ENCODE assay signal across 9 cellular contexts in the genomic region with DNA sequence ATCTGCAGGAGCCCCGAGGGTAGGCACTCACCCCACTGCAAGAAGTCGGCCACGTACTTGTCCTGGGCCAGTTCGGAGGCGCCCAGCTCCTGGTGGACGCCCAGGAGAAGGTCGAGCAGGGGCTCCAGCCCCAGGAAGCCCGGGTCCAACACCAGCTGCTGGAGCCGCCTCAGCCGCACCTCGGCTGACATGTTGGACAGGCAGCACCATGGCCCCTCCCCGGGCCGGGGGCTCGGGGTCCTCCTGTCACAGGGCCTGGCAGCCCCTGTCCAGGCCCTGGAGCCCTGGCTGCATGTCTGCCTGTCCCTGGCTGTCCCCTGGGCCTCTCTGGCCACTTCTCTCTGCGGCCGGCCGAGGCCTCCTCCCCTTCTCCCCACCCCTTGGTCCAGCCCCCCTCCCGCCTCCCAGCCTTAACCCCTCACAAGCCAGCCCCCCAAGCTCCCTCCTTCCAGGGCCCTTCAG. TPM values are rescaled to one million over a fixed set of nuclear protein-coding genes. Genes with fewer than 3 reads are reported as not detected.
A peak's percentile ranks its signal among the peaks of the same experiment; 100 is the strongest.
DNase-seq lines count a peak whose midpoint lies in the region; ATAC-seq, FAIRE-seq and TF ChIP-seq lines count a peak whose summit lies in the region.
"Had no signal": no experiment of that assay in that cellular context is flagged by ENCODE, and none has a peak within 500 bp of the region (broad histone marks: within the 10 kb centered on the region; RNA-seq: fewer than 3 reads in every experiment).

Gene DMPK, minus strand, starts transcription at position 329 of the 462 bp plus-strand sequence. Its CDS starts 138 bp downstream, at position 191.

- TF ChIP-seq POLR2A in stomach (IDR thresholded peaks at IDR 0.05): no peak

- TF ChIP-seq EP300 in stomach (IDR thresholded peaks at IDR 0.05): no peak

- H3K4me1 Mint-ChIP-seq in stimulated activated effector memory CD8-positive, alpha-beta T cell treated with anti-CD3 and anti-CD28 coated beads, Interleukin-12 subunit alpha, Interleukin-12 subunit beta, amount 100 ng/mL, for 72 hours: peaks cover 26% of the 10 kb centered on the region

- no peaks in the 10 kb centered on the region for H3K9me3 Mint-ChIP-seq in stimulated activated effector memory CD8-positive, alpha-beta T cell treated with anti-CD3 and anti-CD28 coated beads, Interleukin-12 subunit alpha, Interleukin-12 subunit beta, amount 100 ng/mL, for 72 hours
- H3K9me3 Mint-ChIP-seq: T-helper 1 cell treated with Interleukin-12 subunit alpha and Interleukin-12 subunit beta and Interleukin-4 antibody, amounts not matched to agents 30 μg/mL and 1 μg/mL, for 36 hours had no signal

- H3K27ac ChIP-seq in kidney (ENCODE audit: low read depth in 2 of 2, low read length in 2 of 2) (peak within 1 kb of the TSS; percentile 51 to 61), stomach (peak within 1 kb of the TSS; percentile 55 to 88 (median 86))

- intact Hi-C loops in kidney (cut with DNase I) (no loop called here), stomach (cut with DNase I; ENCODE audit: low total_unique reads) (no loop called here), posterior cingulate gyrus (cut with DNase I) (no loop called here)

- H3K27me3 ChIP-seq in stomach: peaks cover 0 to 66% (median 0%) of the 10 kb centered on the region in 3 donors

- peak within 1 kb of the TSS; percentile 30 for H3K4me3 ChIP-seq in astrocyte of the spinal cord (ENCODE audit: low read depth, low read length)
- H3K4me3 ChIP-seq in kidney (ENCODE audit: low read length in 2 of 2): peak within 1 kb of the TSS in 1 of 2 donors; percentile 32
- H3K4me3 ChIP-seq in stomach: peak within 1 kb of the TSS; percentile 54 to 71 (median 64)

- peaks cover 22% of the 10 kb centered on the region for H3K36me3 Mint-ChIP-seq in stimulated activated effector memory CD8-positive, alpha-beta T cell treated with anti-CD3 and anti-CD28 coated beads, Interleukin-12 subunit alpha, Interleukin-12 subunit beta, amount 100 ng/mL, for 72 hours

- ATAC-seq in HG02840 (IDR thresholded peaks at IDR 0.05; ENCODE audit: low FRiP score, unreplicated experiment): no peak
- no peak for ATAC-seq in stimulated activated effector memory CD8-positive, alpha-beta T cell treated with anti-CD3 and anti-CD28 coated beads, Interleukin-12 subunit alpha, Interleukin-12 subunit beta, amount 100 ng/mL, for 72 hours

- H3K4me1 ChIP-seq in kidney (ENCODE audit: control insufficient read depth in 1 of 2, insufficient read depth in 1 of 2, low read depth in 1 of 2, low read length in 2 of 2) (peaks cover 0 to 24% of the 10 kb centered on the region in 2 donors), stomach (peaks cover 53 to 82% (median 70%) of the 10 kb centered on the region in 4 donors)

- H3K27ac Mint-ChIP-seq in stimulated activated effector memory CD8-positive, alpha-beta T cell treated with anti-CD3 and anti-CD28 coated beads, Interleukin-12 subunit alpha, Interleukin-12 subunit beta, amount 100 ng/mL, for 72 hours: no peak within 1 kb of the TSS
- H3K27ac Mint-ChIP-seq: T-helper 1 cell treated with Interleukin-12 subunit alpha and Interleukin-12 subunit beta and Interleukin-4 antibody, amounts not matched to agents 30 μg/mL and 1 μg/mL, for 36 hours had no signal

- H3K9ac ChIP-seq in kidney (ENCODE audit: low read length in 2 of 2): peak within 1 kb of the TSS in 1 of 2 donors; percentile 40

- DNase-seq in HTR-8/SVneo (ENCODE audit: insufficient read length, low spot score): peak; percentile 27
- DNase-seq in astrocyte of the spinal cord (ENCODE audit: low read depth, low spot score): no peak
- peak; percentile 92 for DNase-seq in kidney
- DNase-seq in stomach: no peak
- no peak for DNase-seq in pons (ENCODE audit: low spot score)
- no peak for DNase-seq in posterior cingulate gyrus
- DNase-seq in stimulated activated effector memory CD8-positive, alpha-beta T cell treated with anti-CD3 and anti-CD28 coated beads, Interleukin-12 subunit alpha, Interleukin-12 subunit beta, amount 100 ng/mL, for 72 hours (ENCODE audit: low spot score in 2 of 2): no peak

- in situ Hi-C loops in astrocyte of the spinal cord (cut with HindIII; ENCODE audit: low sequenced_read_pairs): no loop called here

- TF ChIP-seq CTCF in astrocyte of the spinal cord (IDR thresholded peaks at IDR 0.05; ENCODE audit: low read depth, low read length) (no peak), kidney (IDR thresholded peaks at IDR 0.05; ENCODE audit: borderline replicate concordance, extremely low read depth, insufficient read depth) (no peak), stomach (IDR thresholded peaks at IDR 0.05) (no peak)

- peak; percentile 54 for FAIRE-seq in HTR-8/SVneo (lab: Jason Lieb, UNC)
- FAIRE-seq in kidney (lab: Jason Lieb, UNC): no peak

- H3K36me3 ChIP-seq in kidney (ENCODE audit: control insufficient read depth in 1 of 2, insufficient read depth in 2 of 2, low read length in 2 of 2) (peaks cover 3 to 5% of the 10 kb centered on the region in 2 donors), stomach (peaks cover 34 to 47% (median 37%) of the 10 kb centered on the region in 4 donors)

- 0 to 26% (median 12%) methylated on average over 2 to 18 of the region's 18 CpGs for WGBS in stomach, 5 donors

- H3K4me3 Mint-ChIP-seq in stimulated activated effector memory CD8-positive, alpha-beta T cell treated with anti-CD3 and anti-CD28 coated beads, Interleukin-12 subunit alpha, Interleukin-12 subunit beta, amount 100 ng/mL, for 72 hours: no peak within 1 kb of the TSS
- H3K4me3 Mint-ChIP-seq: T-helper 1 cell treated with Interleukin-12 subunit alpha and Interleukin-12 subunit beta and Interleukin-4 antibody, amounts not matched to agents 30 μg/mL and 1 μg/mL, for 36 hours had no signal

- H3K9me3 ChIP-seq in kidney (ENCODE audit: control insufficient read depth in 1 of 2, low read length in 2 of 2) (no peaks in the 10 kb centered on the region), stomach (no peaks in the 10 kb centered on the region)

RNA-seq across cellular contexts. Expression of gene DMPK, which starts in this region (rescaled TPM):
- total RNA-seq in kidney: 63.0 TPM
- 31.3 TPM for polyA plus RNA-seq in kidney (ENCODE audit: insufficient read depth, low read depth, low replicate concordance)
- 100 to 1,000 TPM in 2 of 5 donors, 10 to 100 TPM in 3; 53.1 to 248 (median 72.8) TPM for total RNA-seq in stomach
- 10 to 100 TPM; 27.2 to 76.9 (median 56.5) TPM for polyA plus RNA-seq in stomach

Comparison
In these comparisons a context has a peak if more than half of its experiments do, and no peak if none do; other contexts are left out.
1. DNase-seq: peak in HTR-8/SVneo (single experiment) and kidney (single experiment); none in astrocyte of the spinal cord (single experiment), stomach (single experiment), pons (single experiment), posterior cingulate gyrus (0 of 10) and stimulated activated effector memory CD8-positive, alpha-beta T cell treated with anti-CD3 and anti-CD28 coated beads, Interleukin-12 subunit alpha, Interleukin-12 subunit beta, amount 100 ng/mL, for 72 hours (0 of 2).